Comparison of ENCODE assay signal across 18 cellular contexts in genomic region chr20:25459916-25460590, GRCh38.
"Had no signal": no experiment of that assay in that cellular context is flagged by ENCODE, and none has a peak within 500 bp of the region (broad histone marks: within the 10 kb centered on the region; RNA-seq: fewer than 3 reads in every experiment).

No MANE protein-coding gene starts in this region.

- H3K27ac ChIP-seq: foreskin keratinocyte, left ventricle myocardium inferior, neutrophil, right atrium auricular region, sigmoid colon, stomach had no signal

- H3K4me3 ChIP-seq: left ventricle myocardium inferior, lung, right atrium auricular region, sigmoid colon, skin epidermis, stomach had no signal

- H3K36me3 ChIP-seq: neutrophil had no signal

- H3K36me3 Mint-ChIP-seq: immature natural killer cell had no signal

- H3K27ac Mint-ChIP-seq: immature natural killer cell; naive thymus-derived CD4-positive, alpha-beta T cell; nephron progenitor cell had no signal

- DNase-seq: dermis blood vessel endothelial cell; foreskin keratinocyte; immature natural killer cell; left cardiac atrium; left ventricle myocardium inferior; mesendoderm; naive thymus-derived CD4-positive, alpha-beta T cell; nephron progenitor cell; sigmoid colon; stimulated activated CD4-positive, alpha-beta T cell treated with anti-CD3 and anti-CD28 coated beads, Interleukin-2, amount 100 ng/mL, for 24 hours; stimulated activated CD4-positive, alpha-beta T cell treated with anti-CD3 and anti-CD28 coated beads, Interleukin-4, amount 100 ng/mL, for 4 hours; stimulated activated naive CD4-positive, alpha-beta T cell; stomach; trophoblast cell had no signal

- H3K9me3 Mint-ChIP-seq: immature natural killer cell; naive thymus-derived CD4-positive, alpha-beta T cell had no signal

- H3K4me1 ChIP-seq: foreskin keratinocyte, sigmoid colon, stomach had no signal

- H3K9me3 ChIP-seq: left ventricle myocardium inferior, neutrophil, right atrium auricular region, sigmoid colon, stomach had no signal

- H3K4me3 Mint-ChIP-seq: immature natural killer cell; naive thymus-derived CD4-positive, alpha-beta T cell; nephron progenitor cell had no signal

- H3K27me3 ChIP-seq: foreskin keratinocyte, neutrophil, right atrium auricular region, sigmoid colon, stomach had no signal

- H3K4me1 Mint-ChIP-seq: immature natural killer cell, nephron progenitor cell had no signal

- H3K27me3 Mint-ChIP-seq: naive thymus-derived CD4-positive, alpha-beta T cell had no signal
